ENCODE assay signal across 1 cellular context in the genomic region with DNA sequence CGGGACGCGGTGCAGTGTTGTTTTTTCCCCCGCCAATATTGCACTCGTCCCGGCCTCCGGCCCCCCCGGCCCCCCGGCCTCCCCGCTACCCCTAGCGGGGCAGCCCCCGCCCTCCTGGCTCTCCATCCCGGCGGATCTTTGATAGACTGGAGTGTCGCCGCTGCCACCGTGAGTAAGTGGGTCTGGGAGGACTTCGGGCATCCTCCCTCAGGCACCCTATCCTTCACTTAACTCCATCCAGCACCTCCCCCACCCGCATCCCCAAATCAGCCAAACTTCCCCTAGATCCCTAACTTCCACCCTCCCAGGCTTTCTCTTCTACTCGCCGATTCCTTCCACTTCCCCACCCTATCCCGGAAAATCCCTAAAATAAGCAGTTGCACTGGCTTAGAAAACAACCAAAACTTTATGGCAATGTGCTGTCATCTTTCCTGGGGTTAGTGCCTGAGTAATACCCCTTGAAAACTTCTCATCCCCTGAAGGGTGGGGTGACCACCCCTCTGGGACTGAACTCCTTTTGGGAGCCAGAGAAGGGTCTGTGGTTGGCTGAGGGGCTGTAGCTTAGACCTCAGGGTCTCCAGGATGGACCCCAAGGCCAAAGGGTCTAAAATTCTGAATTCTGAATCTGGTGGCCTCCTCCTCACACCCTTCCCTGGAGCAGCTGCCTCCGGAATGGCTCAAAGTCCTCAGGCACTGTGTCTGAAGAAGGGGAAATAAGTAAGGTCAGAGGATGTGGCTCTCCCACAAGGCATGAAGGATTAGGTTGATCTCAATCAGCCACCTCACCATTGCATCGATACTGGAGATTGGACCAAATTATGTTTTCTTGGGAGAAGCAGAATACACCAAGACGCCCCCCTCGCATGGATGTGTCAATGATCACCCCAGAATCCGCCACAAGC.
TF ChIP-seq lines count a peak whose summit lies in the region.

No MANE protein-coding gene starts in this region.

TF ChIP-seq in K562, 482 proteins besides CTCF, POLR2A, EP300 and RAD21:
- TF ChIP-seq, protein P1, sequence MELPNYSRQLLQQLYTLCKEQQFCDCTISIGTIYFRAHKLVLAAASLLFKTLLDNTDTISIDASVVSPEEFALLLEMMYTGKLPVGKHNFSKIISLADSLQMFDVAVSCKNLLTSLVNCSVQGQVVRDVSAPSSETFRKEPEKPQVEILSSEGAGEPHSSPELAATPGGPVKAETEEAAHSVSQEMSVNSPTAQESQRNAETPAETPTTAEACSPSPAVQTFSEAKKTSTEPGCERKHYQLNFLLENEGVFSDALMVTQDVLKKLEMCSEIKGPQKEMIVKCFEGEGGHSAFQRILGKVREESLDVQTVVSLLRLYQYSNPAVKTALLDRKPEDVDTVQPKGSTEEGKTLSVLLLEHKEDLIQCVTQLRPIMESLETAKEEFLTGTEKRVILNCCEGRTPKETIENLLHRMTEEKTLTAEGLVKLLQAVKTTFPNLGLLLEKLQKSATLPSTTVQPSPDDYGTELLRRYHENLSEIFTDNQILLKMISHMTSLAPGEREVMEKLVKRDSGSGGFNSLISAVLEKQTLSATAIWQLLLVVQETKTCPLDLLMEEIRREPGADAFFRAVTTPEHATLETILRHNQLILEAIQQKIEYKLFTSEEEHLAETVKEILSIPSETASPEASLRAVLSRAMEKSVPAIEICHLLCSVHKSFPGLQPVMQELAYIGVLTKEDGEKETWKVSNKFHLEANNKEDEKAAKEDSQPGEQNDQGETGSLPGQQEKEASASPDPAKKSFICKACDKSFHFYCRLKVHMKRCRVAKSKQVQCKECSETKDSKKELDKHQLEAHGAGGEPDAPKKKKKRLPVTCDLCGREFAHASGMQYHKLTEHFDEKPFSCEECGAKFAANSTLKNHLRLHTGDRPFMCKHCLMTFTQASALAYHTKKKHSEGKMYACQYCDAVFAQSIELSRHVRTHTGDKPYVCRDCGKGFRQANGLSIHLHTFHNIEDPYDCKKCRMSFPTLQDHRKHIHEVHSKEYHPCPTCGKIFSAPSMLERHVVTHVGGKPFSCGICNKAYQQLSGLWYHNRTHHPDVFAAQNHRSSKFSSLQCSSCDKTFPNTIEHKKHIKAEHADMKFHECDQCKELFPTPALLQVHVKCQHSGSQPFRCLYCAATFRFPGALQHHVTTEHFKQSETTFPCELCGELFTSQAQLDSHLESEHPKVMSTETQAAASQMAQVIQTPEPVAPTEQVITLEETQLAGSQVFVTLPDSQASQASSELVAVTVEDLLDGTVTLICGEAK (IDR thresholded peaks at IDR 0.05) = peak; percentile 62; the same call in 1 of the 2 replicates
- TF ChIP-seq, protein P1 (CRISPR knock-in tag; IDR thresholded peaks at IDR 0.05) = no peak
- TF ChIP-seq ZNF589 (CRISPR knock-in tag; IDR thresholded peaks at IDR 0.05; ENCODE audit: low read depth) = no peak
- TF ChIP-seq, protein P2, sequence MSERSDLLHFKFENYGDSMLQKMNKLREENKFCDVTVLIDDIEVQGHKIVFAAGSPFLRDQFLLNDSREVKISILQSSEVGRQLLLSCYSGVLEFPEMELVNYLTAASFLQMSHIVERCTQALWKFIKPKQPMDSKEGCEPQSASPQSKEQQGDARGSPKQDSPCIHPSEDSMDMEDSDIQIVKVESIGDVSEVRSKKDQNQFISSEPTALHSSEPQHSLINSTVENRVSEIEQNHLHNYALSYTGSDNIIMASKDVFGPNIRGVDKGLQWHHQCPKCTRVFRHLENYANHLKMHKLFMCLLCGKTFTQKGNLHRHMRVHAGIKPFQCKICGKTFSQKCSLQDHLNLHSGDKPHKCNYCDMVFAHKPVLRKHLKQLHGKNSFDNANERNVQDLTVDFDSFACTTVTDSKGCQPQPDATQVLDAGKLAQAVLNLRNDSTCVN (CRISPR knock-in tag; IDR thresholded peaks at IDR 0.05) = 0 out of 2 replicates have a peak, but pooled peaks have one; percentile 36
- TF ChIP-seq BDP1 (IDR thresholded peaks at IDR 0.05; ENCODE audit: insufficient read depth, insufficient read length) = no peak
- TF ChIP-seq, protein P3, sequence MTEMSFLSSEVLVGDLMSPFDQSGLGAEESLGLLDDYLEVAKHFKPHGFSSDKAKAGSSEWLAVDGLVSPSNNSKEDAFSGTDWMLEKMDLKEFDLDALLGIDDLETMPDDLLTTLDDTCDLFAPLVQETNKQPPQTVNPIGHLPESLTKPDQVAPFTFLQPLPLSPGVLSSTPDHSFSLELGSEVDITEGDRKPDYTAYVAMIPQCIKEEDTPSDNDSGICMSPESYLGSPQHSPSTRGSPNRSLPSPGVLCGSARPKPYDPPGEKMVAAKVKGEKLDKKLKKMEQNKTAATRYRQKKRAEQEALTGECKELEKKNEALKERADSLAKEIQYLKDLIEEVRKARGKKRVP (CRISPR knock-in tag; IDR thresholded peaks at IDR 0.05) = no peak
